36 cellular contexts compared by ENCODE assay signal in the genomic region with DNA sequence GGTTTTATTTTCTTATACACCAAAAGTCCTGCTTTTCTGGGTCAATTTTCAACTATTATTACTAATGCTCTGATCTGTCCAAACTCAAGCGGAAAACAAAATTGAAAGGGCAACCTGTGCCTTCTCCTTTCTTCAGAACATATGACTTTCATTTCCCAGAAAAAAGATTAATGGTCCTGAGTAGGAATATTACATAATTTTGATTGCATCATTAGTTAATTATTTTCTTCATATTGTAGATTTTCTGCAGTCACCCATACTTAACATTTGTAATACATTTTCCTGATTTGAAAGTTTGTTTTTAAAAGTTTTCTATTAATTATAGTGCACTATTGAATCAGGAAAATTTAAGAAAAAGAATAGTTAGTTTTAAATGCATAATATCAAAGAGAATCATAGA. TPM values are rescaled to one million over a fixed set of nuclear protein-coding genes. Genes with fewer than 3 reads are reported as not detected.
"Had no signal": no experiment of that assay in that cellular context is flagged by ENCODE, and none has a peak within 500 bp of the region (broad histone marks: within the 10 kb centered on the region; RNA-seq: fewer than 3 reads in every experiment).

No MANE protein-coding gene starts in this region.

- H3K4me1 ChIP-seq: adrenal gland, body of pancreas, esophagus muscularis mucosa, foreskin keratinocyte, gastroesophageal sphincter had no signal

- H3K4me1 Mint-ChIP-seq: activated CD4-positive, alpha-beta T cell treated with anti-CD3 and anti-CD28 coated beads for 36 hours; activated CD4-positive, alpha-beta T cell treated with anti-CD3 and anti-CD28 coated beads, Interleukin-2, amount 10 ng/mL, durations not matched to agents 24 days and 14 days; activated CD8-positive, alpha-beta memory T cell treated with anti-CD3 and anti-CD28 coated beads, Interleukin-2, amount 10 ng/mL, durations not matched to agents 7 days and 5 days; activated naive CD8-positive, alpha-beta T cell treated with anti-CD3 and anti-CD28 coated beads, Interleukin-2, amount 50 U/mL, for 24 hours; endodermal cell had no signal

- H3K27ac ChIP-seq: adrenal gland, body of pancreas, coronary artery, dorsolateral prefrontal cortex, esophagus muscularis mucosa, foreskin keratinocyte, gastroesophageal sphincter had no signal

- H3K36me3 Mint-ChIP-seq: activated naive CD4-positive, alpha-beta T cell treated with anti-CD3 and anti-CD28 coated beads, Interleukin-2, amount 50 U/mL, for 24 hours had no signal

- DNase-seq: activated CD4-positive, alpha-beta memory T cell treated with anti-CD3 and anti-CD28 coated beads for 36 hours; activated CD4-positive, alpha-beta T cell treated with anti-CD3 and anti-CD28 coated beads for 36 hours; activated CD4-positive, alpha-beta T cell treated with anti-CD3 and anti-CD28 coated beads, Interleukin-2, amount 10 ng/mL, durations not matched to agents 24 days and 14 days; activated CD4-positive, CD25-positive, alpha-beta regulatory T cell; activated CD4-positive, CD25-positive, alpha-beta regulatory T cell treated with anti-CD3 and anti-CD28 coated beads, Interleukin-2, amount 50 U/mL, for 72 hours; activated CD8-positive, alpha-beta memory T cell treated with anti-CD3 and anti-CD28 coated beads, Interleukin-2, amount 10 ng/mL, durations not matched to agents 7 days and 5 days; activated CD8-positive, alpha-beta memory T cell treated with anti-CD3 and anti-CD28 coated beads, Interleukin-2, amount 50 U/mL, for 4 hours; activated CD8-positive, alpha-beta T cell treated with anti-CD3 and anti-CD28 coated beads, Interleukin-2, amount 10 ng/mL, durations not matched to agents 7 days and 5 days; activated effector memory CD4-positive, alpha-beta T cell treated with anti-CD3 and anti-CD28 coated beads, Interleukin-2, amount 50 U/mL, for 16 hours; activated naive CD4-positive, alpha-beta T cell treated with anti-CD3 and anti-CD28 coated beads for 36 hours; activated naive CD8-positive, alpha-beta T cell treated with anti-CD3 and anti-CD28 coated beads for 36 hours; activated naive CD8-positive, alpha-beta T cell treated with anti-CD3 and anti-CD28 coated beads, Interleukin-2, amount 50 U/mL, for 24 hours; activated T-cell treated with anti-CD3 and anti-CD28 coated beads, Interleukin-2, amount 50 U/mL, for 1 hour; activated T-cell treated with anti-CD3 and anti-CD28 coated beads, Interleukin-2, amount 50 U/mL, for 48 hours; adrenal gland; amygdala; aorta; body of pancreas; caudate nucleus; dorsolateral prefrontal cortex; effector memory CD4-positive, alpha-beta T cell; endodermal cell; erythroblast; foreskin keratinocyte; T-helper 1 cell; T-helper 17 cell; T1000 had no signal

- H3K27ac Mint-ChIP-seq: activated CD4-positive, alpha-beta memory T cell treated with anti-CD3 and anti-CD28 coated beads for 36 hours; activated CD4-positive, alpha-beta T cell treated with anti-CD3 and anti-CD28 coated beads for 36 hours; activated CD4-positive, alpha-beta T cell treated with anti-CD3 and anti-CD28 coated beads, Interleukin-2, amount 10 ng/mL, durations not matched to agents 24 days and 14 days; activated CD8-positive, alpha-beta memory T cell treated with anti-CD3 and anti-CD28 coated beads, Interleukin-2, amount 10 ng/mL, durations not matched to agents 7 days and 5 days; activated CD8-positive, alpha-beta T cell treated with anti-CD3 and anti-CD28 coated beads, Interleukin-2, amount 10 ng/mL, durations not matched to agents 7 days and 5 days; activated naive CD4-positive, alpha-beta T cell treated with anti-CD3 and anti-CD28 coated beads for 36 hours; activated naive CD4-positive, alpha-beta T cell treated with anti-CD3 and anti-CD28 coated beads, Interleukin-2, amount 50 U/mL, for 24 hours; activated naive CD8-positive, alpha-beta T cell treated with anti-CD3 and anti-CD28 coated beads for 36 hours; activated naive CD8-positive, alpha-beta T cell treated with anti-CD3 and anti-CD28 coated beads, Interleukin-2, amount 50 U/mL, for 24 hours; activated T-helper 1 cell treated with anti-CD3 and anti-CD28 coated beads, Interleukin-12 subunit alpha, Interleukin-12 subunit beta, Interleukin-2, Interleukin-4 antibody, amounts not matched to agents 30 ng/mL and 10 ng/mL and 1 ng/mL, durations not matched to agents 14 hours and 24 hours and 36 hours; activated T-helper 2 cell treated with anti-CD3 and anti-CD28 coated beads, Interferon-gamma antibody, Interleukin-2, Interleukin-4, amounts not matched to agents 10 μg/mL and 5 μg/mL and 100 μg/mL, durations not matched to agents 14 hours and 24 hours and 36 hours; dendritic cell treated with granulocyte-macrophage colony-stimulating factor and Interleukin-4, amounts not matched to agents 40 ng/mL and 50 ng/mL, for 4 days; endodermal cell; T-helper 17 cell; T-helper 2 cell treated with Interferon-gamma antibody and Interleukin-4, amounts not matched to agents 5 μg/mL and 100 μg/mL, for 36 hours had no signal

- H3K4me3 ChIP-seq: adrenal gland, coronary artery, dorsolateral prefrontal cortex, esophagus muscularis mucosa, gastroesophageal sphincter had no signal

- H3K27me3 Mint-ChIP-seq: activated CD4-positive, alpha-beta T cell treated with anti-CD3 and anti-CD28 coated beads, Interleukin-2, amount 10 ng/mL, durations not matched to agents 24 days and 14 days had no signal

- H3K36me3 ChIP-seq: adrenal gland, esophagus muscularis mucosa, gastroesophageal sphincter had no signal

- ATAC-seq: activated CD4-positive, alpha-beta T cell treated with anti-CD3 and anti-CD28 coated beads for 36 hours; activated CD8-positive, alpha-beta memory T cell treated with anti-CD3 and anti-CD28 coated beads, Interleukin-2, amount 10 ng/mL, durations not matched to agents 7 days and 5 days; activated CD8-positive, alpha-beta T cell treated with anti-CD3 and anti-CD28 coated beads, Interleukin-2, amount 10 ng/mL, durations not matched to agents 7 days and 5 days; activated naive CD8-positive, alpha-beta T cell treated with anti-CD3 and anti-CD28 coated beads, Interleukin-2, amount 50 U/mL, for 24 hours; body of pancreas; foreskin keratinocyte; gastroesophageal sphincter; T-helper 17 cell had no signal

- H3K4me3 Mint-ChIP-seq: activated CD4-positive, alpha-beta memory T cell treated with anti-CD3 and anti-CD28 coated beads for 36 hours; activated CD4-positive, alpha-beta T cell treated with anti-CD3 and anti-CD28 coated beads for 36 hours; activated CD4-positive, alpha-beta T cell treated with anti-CD3 and anti-CD28 coated beads, Interleukin-2, amount 10 ng/mL, durations not matched to agents 24 days and 14 days; activated CD8-positive, alpha-beta memory T cell treated with anti-CD3 and anti-CD28 coated beads, Interleukin-2, amount 10 ng/mL, durations not matched to agents 7 days and 5 days; activated CD8-positive, alpha-beta T cell treated with anti-CD3 and anti-CD28 coated beads, Interleukin-2, amount 10 ng/mL, durations not matched to agents 7 days and 5 days; activated naive CD4-positive, alpha-beta T cell treated with anti-CD3 and anti-CD28 coated beads for 36 hours; activated naive CD4-positive, alpha-beta T cell treated with anti-CD3 and anti-CD28 coated beads, Interleukin-2, amount 50 U/mL, for 24 hours; activated naive CD8-positive, alpha-beta T cell treated with anti-CD3 and anti-CD28 coated beads for 36 hours; activated naive CD8-positive, alpha-beta T cell treated with anti-CD3 and anti-CD28 coated beads, Interleukin-2, amount 50 U/mL, for 24 hours; activated T-helper 1 cell treated with anti-CD3 and anti-CD28 coated beads, Interleukin-12 subunit alpha, Interleukin-12 subunit beta, Interleukin-2, Interleukin-4 antibody, amounts not matched to agents 30 ng/mL and 10 ng/mL and 1 ng/mL, durations not matched to agents 14 hours and 24 hours and 36 hours; dendritic cell treated with granulocyte-macrophage colony-stimulating factor and Interleukin-4, amounts not matched to agents 40 ng/mL and 50 ng/mL, for 4 days; endodermal cell; T-helper 17 cell; T-helper 2 cell treated with Interferon-gamma antibody and Interleukin-4, amounts not matched to agents 5 μg/mL and 100 μg/mL, for 36 hours had no signal

- H3K27me3 ChIP-seq: foreskin keratinocyte had no signal

RNA-seq across cellular contexts. Expression of gene PCDHB8, which starts 1.7 kb away (rescaled TPM):
- total RNA-seq: activated CD4-positive, alpha-beta memory T cell treated with anti-CD3 and anti-CD28 coated beads for 36 hours; activated CD4-positive, alpha-beta T cell treated with anti-CD3 and anti-CD28 coated beads for 36 hours; activated CD4-positive, alpha-beta T cell treated with anti-CD3 and anti-CD28 coated beads, Interleukin-2, amount 10 ng/mL, durations not matched to agents 24 days and 14 days; activated CD8-positive, alpha-beta memory T cell treated with anti-CD3 and anti-CD28 coated beads for 36 hours; activated CD8-positive, alpha-beta memory T cell treated with anti-CD3 and anti-CD28 coated beads, Interleukin-2, amount 10 ng/mL, durations not matched to agents 7 days and 5 days; activated CD8-positive, alpha-beta T cell treated with anti-CD3 and anti-CD28 coated beads, Interleukin-2, amount 10 ng/mL, durations not matched to agents 7 days and 5 days; activated naive CD4-positive, alpha-beta T cell treated with anti-CD3 and anti-CD28 coated beads for 36 hours; activated naive CD8-positive, alpha-beta T cell treated with anti-CD3 and anti-CD28 coated beads for 36 hours; activated T-helper 1 cell treated with anti-CD3 and anti-CD28 coated beads, Interleukin-12 subunit alpha, Interleukin-12 subunit beta, Interleukin-2, Interleukin-4 antibody, amounts not matched to agents 30 ng/mL and 10 ng/mL and 1 ng/mL, durations not matched to agents 14 hours and 24 hours and 36 hours; activated T-helper 2 cell treated with anti-CD3 and anti-CD28 coated beads, Interferon-gamma antibody, Interleukin-2, Interleukin-4, amounts not matched to agents 10 μg/mL and 5 μg/mL and 100 μg/mL, durations not matched to agents 14 hours and 24 hours and 36 hours; foreskin keratinocyte; T-helper 17 cell had no signal
- polyA plus RNA-seq: foreskin keratinocyte had no signal

RNA-seq across cellular contexts. Expression of gene PCDHB7, which starts 3.5 kb away (rescaled TPM):
- total RNA-seq: activated CD4-positive, alpha-beta memory T cell treated with anti-CD3 and anti-CD28 coated beads for 36 hours; activated CD4-positive, alpha-beta T cell treated with anti-CD3 and anti-CD28 coated beads for 36 hours; activated CD4-positive, alpha-beta T cell treated with anti-CD3 and anti-CD28 coated beads, Interleukin-2, amount 10 ng/mL, durations not matched to agents 24 days and 14 days; activated CD8-positive, alpha-beta memory T cell treated with anti-CD3 and anti-CD28 coated beads for 36 hours; activated CD8-positive, alpha-beta memory T cell treated with anti-CD3 and anti-CD28 coated beads, Interleukin-2, amount 10 ng/mL, durations not matched to agents 7 days and 5 days; activated CD8-positive, alpha-beta T cell treated with anti-CD3 and anti-CD28 coated beads, Interleukin-2, amount 10 ng/mL, durations not matched to agents 7 days and 5 days; activated naive CD4-positive, alpha-beta T cell treated with anti-CD3 and anti-CD28 coated beads for 36 hours; activated naive CD8-positive, alpha-beta T cell treated with anti-CD3 and anti-CD28 coated beads for 36 hours; activated T-helper 1 cell treated with anti-CD3 and anti-CD28 coated beads, Interleukin-12 subunit alpha, Interleukin-12 subunit beta, Interleukin-2, Interleukin-4 antibody, amounts not matched to agents 30 ng/mL and 10 ng/mL and 1 ng/mL, durations not matched to agents 14 hours and 24 hours and 36 hours; activated T-helper 2 cell treated with anti-CD3 and anti-CD28 coated beads, Interferon-gamma antibody, Interleukin-2, Interleukin-4, amounts not matched to agents 10 μg/mL and 5 μg/mL and 100 μg/mL, durations not matched to agents 14 hours and 24 hours and 36 hours; foreskin keratinocyte; T-helper 17 cell had no signal
- polyA plus RNA-seq: foreskin keratinocyte had no signal

RNA-seq across cellular contexts. Expression of gene PCDHB16, which starts 6.3 kb away (rescaled TPM):
- total RNA-seq: activated CD4-positive, alpha-beta memory T cell treated with anti-CD3 and anti-CD28 coated beads for 36 hours; activated CD4-positive, alpha-beta T cell treated with anti-CD3 and anti-CD28 coated beads for 36 hours; activated CD4-positive, alpha-beta T cell treated with anti-CD3 and anti-CD28 coated beads, Interleukin-2, amount 10 ng/mL, durations not matched to agents 24 days and 14 days; activated CD8-positive, alpha-beta memory T cell treated with anti-CD3 and anti-CD28 coated beads for 36 hours; activated CD8-positive, alpha-beta memory T cell treated with anti-CD3 and anti-CD28 coated beads, Interleukin-2, amount 10 ng/mL, durations not matched to agents 7 days and 5 days; activated CD8-positive, alpha-beta T cell treated with anti-CD3 and anti-CD28 coated beads, Interleukin-2, amount 10 ng/mL, durations not matched to agents 7 days and 5 days; activated naive CD4-positive, alpha-beta T cell treated with anti-CD3 and anti-CD28 coated beads for 36 hours; activated naive CD8-positive, alpha-beta T cell treated with anti-CD3 and anti-CD28 coated beads for 36 hours; activated T-helper 1 cell treated with anti-CD3 and anti-CD28 coated beads, Interleukin-12 subunit alpha, Interleukin-12 subunit beta, Interleukin-2, Interleukin-4 antibody, amounts not matched to agents 30 ng/mL and 10 ng/mL and 1 ng/mL, durations not matched to agents 14 hours and 24 hours and 36 hours; activated T-helper 2 cell treated with anti-CD3 and anti-CD28 coated beads, Interferon-gamma antibody, Interleukin-2, Interleukin-4, amounts not matched to agents 10 μg/mL and 5 μg/mL and 100 μg/mL, durations not matched to agents 14 hours and 24 hours and 36 hours; foreskin keratinocyte; T-helper 17 cell had no signal
- polyA plus RNA-seq: foreskin keratinocyte had no signal

RNA-seq across cellular contexts. Expression of gene PCDHB9, which starts 11.0 kb away (rescaled TPM):
- total RNA-seq: activated CD4-positive, alpha-beta memory T cell treated with anti-CD3 and anti-CD28 coated beads for 36 hours; activated CD4-positive, alpha-beta T cell treated with anti-CD3 and anti-CD28 coated beads for 36 hours; activated CD4-positive, alpha-beta T cell treated with anti-CD3 and anti-CD28 coated beads, Interleukin-2, amount 10 ng/mL, durations not matched to agents 24 days and 14 days; activated CD8-positive, alpha-beta memory T cell treated with anti-CD3 and anti-CD28 coated beads for 36 hours; activated CD8-positive, alpha-beta memory T cell treated with anti-CD3 and anti-CD28 coated beads, Interleukin-2, amount 10 ng/mL, durations not matched to agents 7 days and 5 days; activated CD8-positive, alpha-beta T cell treated with anti-CD3 and anti-CD28 coated beads, Interleukin-2, amount 10 ng/mL, durations not matched to agents 7 days and 5 days; activated naive CD4-positive, alpha-beta T cell treated with anti-CD3 and anti-CD28 coated beads for 36 hours; activated naive CD8-positive, alpha-beta T cell treated with anti-CD3 and anti-CD28 coated beads for 36 hours; activated T-helper 1 cell treated with anti-CD3 and anti-CD28 coated beads, Interleukin-12 subunit alpha, Interleukin-12 subunit beta, Interleukin-2, Interleukin-4 antibody, amounts not matched to agents 30 ng/mL and 10 ng/mL and 1 ng/mL, durations not matched to agents 14 hours and 24 hours and 36 hours; activated T-helper 2 cell treated with anti-CD3 and anti-CD28 coated beads, Interferon-gamma antibody, Interleukin-2, Interleukin-4, amounts not matched to agents 10 μg/mL and 5 μg/mL and 100 μg/mL, durations not matched to agents 14 hours and 24 hours and 36 hours; foreskin keratinocyte had no signal
- polyA plus RNA-seq: foreskin keratinocyte had no signal

RNA-seq across cellular contexts. Expression of gene PCDHB10, which starts 16.2 kb away (rescaled TPM):
- total RNA-seq: activated CD4-positive, alpha-beta memory T cell treated with anti-CD3 and anti-CD28 coated beads for 36 hours; activated CD4-positive, alpha-beta T cell treated with anti-CD3 and anti-CD28 coated beads for 36 hours; activated CD4-positive, alpha-beta T cell treated with anti-CD3 and anti-CD28 coated beads, Interleukin-2, amount 10 ng/mL, durations not matched to agents 24 days and 14 days; activated CD8-positive, alpha-beta memory T cell treated with anti-CD3 and anti-CD28 coated beads for 36 hours; activated CD8-positive, alpha-beta memory T cell treated with anti-CD3 and anti-CD28 coated beads, Interleukin-2, amount 10 ng/mL, durations not matched to agents 7 days and 5 days; activated CD8-positive, alpha-beta T cell treated with anti-CD3 and anti-CD28 coated beads, Interleukin-2, amount 10 ng/mL, durations not matched to agents 7 days and 5 days; activated naive CD4-positive, alpha-beta T cell treated with anti-CD3 and anti-CD28 coated beads for 36 hours; activated naive CD8-positive, alpha-beta T cell treated with anti-CD3 and anti-CD28 coated beads for 36 hours; activated T-helper 1 cell treated with anti-CD3 and anti-CD28 coated beads, Interleukin-12 subunit alpha, Interleukin-12 subunit beta, Interleukin-2, Interleukin-4 antibody, amounts not matched to agents 30 ng/mL and 10 ng/mL and 1 ng/mL, durations not matched to agents 14 hours and 24 hours and 36 hours; activated T-helper 2 cell treated with anti-CD3 and anti-CD28 coated beads, Interferon-gamma antibody, Interleukin-2, Interleukin-4, amounts not matched to agents 10 μg/mL and 5 μg/mL and 100 μg/mL, durations not matched to agents 14 hours and 24 hours and 36 hours; foreskin keratinocyte; T-helper 17 cell had no signal
- polyA plus RNA-seq: foreskin keratinocyte had no signal
